ENCODE assay signal across 30 cellular contexts in the genomic region with DNA sequence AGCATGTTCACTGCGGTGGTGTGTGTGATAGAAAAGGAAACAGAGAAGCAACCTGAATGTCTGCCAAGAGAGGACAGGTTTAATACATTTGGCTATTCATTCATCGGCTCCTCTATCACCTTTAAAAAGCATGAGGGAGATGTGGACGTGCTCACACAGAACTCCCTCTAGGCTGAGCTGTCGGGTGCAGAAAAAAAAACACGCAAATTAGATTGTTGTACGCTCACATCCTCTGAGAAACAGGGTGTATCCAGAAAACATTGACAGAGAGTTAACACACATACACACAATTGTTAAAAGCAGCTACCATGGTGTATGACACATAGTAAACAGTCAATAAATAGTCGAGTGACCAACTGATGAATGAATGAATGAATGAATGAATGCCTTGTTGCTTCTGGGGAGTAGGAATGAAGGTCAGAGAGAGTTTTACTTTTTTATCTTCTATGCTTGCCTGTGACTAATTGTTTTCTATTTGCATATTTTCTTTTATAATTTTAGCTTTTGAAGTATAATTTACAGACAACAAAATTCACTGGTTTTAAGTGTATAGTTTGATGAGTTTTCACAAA.
"Had no signal": no experiment of that assay in that cellular context is flagged by ENCODE, and none has a peak within 500 bp of the region (broad histone marks: within the 10 kb centered on the region; RNA-seq: fewer than 3 reads in every experiment).

No MANE protein-coding gene starts in this region.

- H3K4me3 ChIP-seq: gastrocnemius medialis, skin epidermis, testis, transverse colon had no signal

- H3K27ac ChIP-seq: epithelial cell of prostate, gastrocnemius medialis, skin epidermis, testis, transverse colon had no signal

- DNase-seq: activated B cell treated with CpG ODN at 0.5 μM for 24 hours; activated CD4-positive, alpha-beta T cell treated with anti-CD3 and anti-CD28 coated beads, Interleukin-2, amount 50 U/mL, for 1 hour; activated CD8-positive, alpha-beta memory T cell treated with anti-CD3 and anti-CD28 coated beads, Interleukin-2, amount 10 ng/mL, durations not matched to agents 7 days and 5 days; activated CD8-positive, alpha-beta T cell treated with anti-CD3 and anti-CD28 coated beads, Interleukin-2, amount 10 ng/mL, durations not matched to agents 7 days and 5 days; activated naive CD8-positive, alpha-beta T cell treated with anti-CD3 and anti-CD28 coated beads, Interleukin-2, amount 50 U/mL, for 24 hours; activated T-cell treated with anti-CD3 and anti-CD28 coated beads, Interleukin-2, amount 50 U/mL, for 48 hours; amygdala; endodermal cell; gastrocnemius medialis; glutamatergic neuron; left colon; naive thymus-derived CD4-positive, alpha-beta T cell; stimulated activated CD4-positive, alpha-beta T cell treated with anti-CD3 and anti-CD28 coated beads, Interleukin-12 subunit alpha, Interleukin-12 subunit beta, amount 100 ng/mL, for 4 hours; stimulated activated CD4-positive, alpha-beta T cell treated with anti-CD3 and anti-CD28 coated beads, Interleukin-4, amount 100 ng/mL, for 1 hour; stimulated activated naive CD8-positive, alpha-beta T cell treated with anti-CD3 and anti-CD28 coated beads, Interleukin-15, Interleukin-2, amounts not matched to agents 100 U/mL and 50 U/mL, for 24 hours; T-helper 17 cell; T1000; testis; transverse colon had no signal

- H3K27ac Mint-ChIP-seq: activated B cell treated with CpG ODN at 0.5 μM for 24 hours; activated CD8-positive, alpha-beta memory T cell treated with anti-CD3 and anti-CD28 coated beads, Interleukin-2, amount 10 ng/mL, durations not matched to agents 7 days and 5 days; activated CD8-positive, alpha-beta T cell treated with anti-CD3 and anti-CD28 coated beads, Interleukin-2, amount 10 ng/mL, durations not matched to agents 7 days and 5 days; activated naive CD4-positive, alpha-beta T cell treated with anti-CD3 and anti-CD28 coated beads, Interleukin-2, amount 50 U/mL, for 24 hours; activated naive CD8-positive, alpha-beta T cell treated with anti-CD3 and anti-CD28 coated beads, Interleukin-2, amount 50 U/mL, for 24 hours; activated T-helper 2 cell treated with anti-CD3 and anti-CD28 coated beads, Interferon-gamma antibody, Interleukin-2, Interleukin-4, amounts not matched to agents 10 μg/mL and 5 μg/mL and 100 μg/mL, durations not matched to agents 14 hours and 24 hours and 36 hours; dendritic cell treated with granulocyte-macrophage colony-stimulating factor and Interleukin-4, amounts not matched to agents 40 ng/mL and 50 ng/mL, for 4 days; endodermal cell; mesothelial cell of epicardium; naive thymus-derived CD4-positive, alpha-beta T cell; T-helper 17 cell had no signal

- H3K4me1 Mint-ChIP-seq: activated B cell treated with CpG ODN at 0.5 μM for 24 hours; central memory CD8-positive, alpha-beta T cell; T-helper 17 cell had no signal

- H3K9me3 Mint-ChIP-seq: activated naive CD4-positive, alpha-beta T cell treated with anti-CD3 and anti-CD28 coated beads, Interleukin-2, amount 50 U/mL, for 24 hours; activated naive CD8-positive, alpha-beta T cell treated with anti-CD3 and anti-CD28 coated beads, Interleukin-2, amount 50 U/mL, for 24 hours; activated T-helper 2 cell treated with anti-CD3 and anti-CD28 coated beads, Interferon-gamma antibody, Interleukin-2, Interleukin-4, amounts not matched to agents 10 μg/mL and 5 μg/mL and 100 μg/mL, durations not matched to agents 14 hours and 24 hours and 36 hours; central memory CD8-positive, alpha-beta T cell; dendritic cell treated with granulocyte-macrophage colony-stimulating factor and Interleukin-4, amounts not matched to agents 40 ng/mL and 50 ng/mL, for 4 days; mesothelial cell of epicardium; neural crest cell had no signal

- ATAC-seq: activated CD8-positive, alpha-beta memory T cell treated with anti-CD3 and anti-CD28 coated beads, Interleukin-2, amount 10 ng/mL, durations not matched to agents 7 days and 5 days; activated CD8-positive, alpha-beta T cell treated with anti-CD3 and anti-CD28 coated beads, Interleukin-2, amount 10 ng/mL, durations not matched to agents 7 days and 5 days; activated naive CD8-positive, alpha-beta T cell treated with anti-CD3 and anti-CD28 coated beads, Interleukin-2, amount 50 U/mL, for 24 hours; gastrocnemius medialis; left colon; naive thymus-derived CD4-positive, alpha-beta T cell; sciatic nerve; stimulated activated naive CD8-positive, alpha-beta T cell treated with anti-CD3 and anti-CD28 coated beads, Interleukin-15, Interleukin-2, amounts not matched to agents 100 U/mL and 50 U/mL, for 24 hours; T-helper 17 cell had no signal

- H3K27me3 ChIP-seq: gastrocnemius medialis, testis, transverse colon had no signal

- FAIRE-seq: keratinocyte, urothelium cell line had no signal

- H3K4me1 ChIP-seq: testis had no signal

- H3K36me3 Mint-ChIP-seq: activated CD8-positive, alpha-beta memory T cell treated with anti-CD3 and anti-CD28 coated beads, Interleukin-2, amount 10 ng/mL, durations not matched to agents 7 days and 5 days; activated naive CD4-positive, alpha-beta T cell treated with anti-CD3 and anti-CD28 coated beads, Interleukin-2, amount 50 U/mL, for 24 hours; mesothelial cell of epicardium had no signal

- H3K9me3 ChIP-seq: gastrocnemius medialis, testis, transverse colon had no signal

- H3K4me3 Mint-ChIP-seq: activated B cell treated with CpG ODN at 0.5 μM for 24 hours; activated CD8-positive, alpha-beta memory T cell treated with anti-CD3 and anti-CD28 coated beads, Interleukin-2, amount 10 ng/mL, durations not matched to agents 7 days and 5 days; activated CD8-positive, alpha-beta T cell treated with anti-CD3 and anti-CD28 coated beads, Interleukin-2, amount 10 ng/mL, durations not matched to agents 7 days and 5 days; activated naive CD4-positive, alpha-beta T cell treated with anti-CD3 and anti-CD28 coated beads, Interleukin-2, amount 50 U/mL, for 24 hours; activated naive CD8-positive, alpha-beta T cell treated with anti-CD3 and anti-CD28 coated beads, Interleukin-2, amount 50 U/mL, for 24 hours; central memory CD8-positive, alpha-beta T cell; dendritic cell treated with granulocyte-macrophage colony-stimulating factor and Interleukin-4, amounts not matched to agents 40 ng/mL and 50 ng/mL, for 4 days; endodermal cell; mesothelial cell of epicardium; naive thymus-derived CD4-positive, alpha-beta T cell; neural crest cell; T-helper 17 cell had no signal

- H3K36me3 ChIP-seq: gastrocnemius medialis, transverse colon had no signal
